ENCODE assay signal across 17 cellular contexts in genomic region chr14:93708800-93709199, GRCh38.
A peak's percentile ranks its signal among the peaks of the same experiment; 100 is the strongest.
DNase-seq lines count a peak whose midpoint lies in the region; ATAC-seq and TF ChIP-seq lines count a peak whose summit lies in the region.
"Had no signal": no experiment of that assay in that cellular context is flagged by ENCODE, and none has a peak within 500 bp of the region (broad histone marks: within the 10 kb centered on the region; RNA-seq: fewer than 3 reads in every experiment).

No MANE protein-coding gene starts in this region.

- H3K27ac Mint-ChIP-seq in neural progenitor cell: peak overlapping the region; percentile 80
- H3K27ac Mint-ChIP-seq: B cell; CD14-positive monocyte; CD8-positive, alpha-beta T cell; HFFc6; IgD-negative memory B cell had no signal

- no peak overlapping the region for H2AFZ ChIP-seq in neural progenitor cell (replicated peaks)

- H3K9ac ChIP-seq in neural progenitor cell: no peak overlapping the region

- H3K4me1 ChIP-seq in neural progenitor cell: peaks cover 13% of the 10 kb centered on the region

- TF ChIP-seq RAD21 in Ishikawa (IDR thresholded peaks at IDR 0.05; ENCODE audit: low read depth): no peak

- H3K9me3 ChIP-seq in neural progenitor cell (ENCODE audit: low read depth): no peaks in the 10 kb centered on the region

- no peaks in the 10 kb centered on the region for H3K36me3 ChIP-seq in neural progenitor cell

- H3K79me2 ChIP-seq in neural progenitor cell (ENCODE audit: low read depth): no peaks in the 10 kb centered on the region

- H3K36me3 Mint-ChIP-seq in neural progenitor cell: no peaks in the 10 kb centered on the region
- H3K36me3 Mint-ChIP-seq: CD14-positive monocyte; CD8-positive, alpha-beta T cell; IgD-negative memory B cell had no signal

- H4K20me1 ChIP-seq in neural progenitor cell (ENCODE audit: low read depth): no peaks in the 10 kb centered on the region

- TF ChIP-seq CTCF in neural progenitor cell (IDR thresholded peaks at IDR 0.05): no peak

- no peak for TF ChIP-seq EP300 in Ishikawa (IDR thresholded peaks at IDR 0.05; ENCODE audit: borderline replicate concordance)

- peaks cover 21% of the 10 kb centered on the region for H3K4me1 Mint-ChIP-seq in neural progenitor cell
- H3K4me1 Mint-ChIP-seq: B cell, CD14-positive monocyte had no signal

- no peak overlapping the region for H3K4me2 ChIP-seq in neural progenitor cell

- no peaks in the 10 kb centered on the region for H3K9me3 Mint-ChIP-seq in neural progenitor cell
- H3K9me3 Mint-ChIP-seq: CD14-positive monocyte; CD8-positive, alpha-beta T cell had no signal

- H3K4me3 Mint-ChIP-seq in neural progenitor cell: no peak overlapping the region
- H3K4me3 Mint-ChIP-seq: B cell; CD14-positive monocyte; CD8-positive, alpha-beta T cell; HFFc6; IgD-negative memory B cell had no signal

- DNase-seq in ecto neural progenitor cell (ENCODE audit: low spot score): peak; percentile 24
- DNase-seq in neural progenitor cell (ENCODE audit: low spot score): no peak
- no peak for DNase-seq in effector CD4-positive, alpha-beta T cell
- DNase-seq: CD8-positive, alpha-beta T cell; COR-L47; DMS153; EL; GOT3; HCEC 1CT; HFFc6 had no signal

- no peaks in the 10 kb centered on the region for H3K27me3 ChIP-seq in neural progenitor cell

- H3K4me3 ChIP-seq in neural progenitor cell: no peak overlapping the region

- peaks cover 2% of the 10 kb centered on the region for H3K27me3 Mint-ChIP-seq in neural progenitor cell (ENCODE audit: insufficient read depth, low read depth)

- ATAC-seq in HG02623 (IDR thresholded peaks at IDR 0.05; ENCODE audit: unreplicated experiment): no peak
- ATAC-seq in HG02798 (IDR thresholded peaks at IDR 0.05; ENCODE audit: poor library complexity, unreplicated experiment): no peak
- no peak for ATAC-seq in HG03571 (IDR thresholded peaks at IDR 0.05; ENCODE audit: unreplicated experiment)
- ATAC-seq: CD8-positive, alpha-beta T cell had no signal

- no peak overlapping the region for H3K27ac ChIP-seq in neural progenitor cell

- no peaks in the 10 kb centered on the region for H3F3A ChIP-seq in neural progenitor cell (ENCODE audit: low read depth)

TF ChIP-seq in Ishikawa, 13 proteins besides CTCF, POLR2A, EP300 and RAD21:
- TF ChIP-seq YY1 (IDR thresholded peaks at IDR 0.05; ENCODE audit: low read depth) (no peak), NFIC (IDR thresholded peaks at IDR 0.05) (peak; percentile 23; the same call in 1 of the 2 replicates), EGR1 (IDR thresholded peaks at IDR 0.05) (no peak), CEBPB (IDR thresholded peaks at IDR 0.05) (no peak), ZBTB7A (IDR thresholded peaks at IDR 0.05; ENCODE audit: low read depth) (no peak)
TF ChIP-seq in Ishikawa: peak in this region for 1.
